In the genomic region with DNA sequence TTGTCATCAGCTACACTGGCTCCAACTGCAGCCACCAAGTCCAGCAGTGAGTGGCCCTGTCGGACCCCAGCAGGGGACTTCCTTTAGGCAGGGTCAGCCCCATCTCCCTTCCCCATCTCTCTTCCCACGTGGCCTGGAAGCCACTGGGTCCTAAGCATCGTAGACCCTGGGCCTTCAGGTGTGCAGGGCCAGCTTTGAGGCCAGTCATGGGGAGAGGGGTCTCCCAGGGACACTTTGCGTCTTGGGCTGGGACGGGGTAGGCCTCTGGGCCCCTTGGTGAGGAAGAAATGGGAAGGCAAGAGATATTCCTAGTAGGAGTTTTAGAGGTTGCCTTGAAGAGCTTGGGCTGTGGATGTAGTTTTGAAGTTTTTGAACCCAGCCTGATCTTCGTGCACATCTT, we compare ENCODE assay signal across 1 cellular context.
TF ChIP-seq lines count a peak whose summit lies in the region.

No MANE protein-coding gene starts in this region.

TF ChIP-seq in K562, 482 proteins besides CTCF, POLR2A, EP300 and RAD21:
- no peak for TF ChIP-seq SIN3A (IDR thresholded peaks at IDR 0.05; ENCODE audit: borderline replicate concordance in 2 of 2, control insufficient read depth in 1 of 2, low read depth in 2 of 2, low read length in 2 of 2)
- TF ChIP-seq RBFOX2 (IDR thresholded peaks at IDR 0.05; ENCODE audit: low read depth, low read length): 0 out of 2 replicates have a peak, but pooled peaks have one; percentile 33
- peak; percentile 18; the same call in 1 of the 2 replicates for TF ChIP-seq POLR2G (IDR thresholded peaks at IDR 0.05; ENCODE audit: low read depth, low read length)
- TF ChIP-seq, protein P1, sequence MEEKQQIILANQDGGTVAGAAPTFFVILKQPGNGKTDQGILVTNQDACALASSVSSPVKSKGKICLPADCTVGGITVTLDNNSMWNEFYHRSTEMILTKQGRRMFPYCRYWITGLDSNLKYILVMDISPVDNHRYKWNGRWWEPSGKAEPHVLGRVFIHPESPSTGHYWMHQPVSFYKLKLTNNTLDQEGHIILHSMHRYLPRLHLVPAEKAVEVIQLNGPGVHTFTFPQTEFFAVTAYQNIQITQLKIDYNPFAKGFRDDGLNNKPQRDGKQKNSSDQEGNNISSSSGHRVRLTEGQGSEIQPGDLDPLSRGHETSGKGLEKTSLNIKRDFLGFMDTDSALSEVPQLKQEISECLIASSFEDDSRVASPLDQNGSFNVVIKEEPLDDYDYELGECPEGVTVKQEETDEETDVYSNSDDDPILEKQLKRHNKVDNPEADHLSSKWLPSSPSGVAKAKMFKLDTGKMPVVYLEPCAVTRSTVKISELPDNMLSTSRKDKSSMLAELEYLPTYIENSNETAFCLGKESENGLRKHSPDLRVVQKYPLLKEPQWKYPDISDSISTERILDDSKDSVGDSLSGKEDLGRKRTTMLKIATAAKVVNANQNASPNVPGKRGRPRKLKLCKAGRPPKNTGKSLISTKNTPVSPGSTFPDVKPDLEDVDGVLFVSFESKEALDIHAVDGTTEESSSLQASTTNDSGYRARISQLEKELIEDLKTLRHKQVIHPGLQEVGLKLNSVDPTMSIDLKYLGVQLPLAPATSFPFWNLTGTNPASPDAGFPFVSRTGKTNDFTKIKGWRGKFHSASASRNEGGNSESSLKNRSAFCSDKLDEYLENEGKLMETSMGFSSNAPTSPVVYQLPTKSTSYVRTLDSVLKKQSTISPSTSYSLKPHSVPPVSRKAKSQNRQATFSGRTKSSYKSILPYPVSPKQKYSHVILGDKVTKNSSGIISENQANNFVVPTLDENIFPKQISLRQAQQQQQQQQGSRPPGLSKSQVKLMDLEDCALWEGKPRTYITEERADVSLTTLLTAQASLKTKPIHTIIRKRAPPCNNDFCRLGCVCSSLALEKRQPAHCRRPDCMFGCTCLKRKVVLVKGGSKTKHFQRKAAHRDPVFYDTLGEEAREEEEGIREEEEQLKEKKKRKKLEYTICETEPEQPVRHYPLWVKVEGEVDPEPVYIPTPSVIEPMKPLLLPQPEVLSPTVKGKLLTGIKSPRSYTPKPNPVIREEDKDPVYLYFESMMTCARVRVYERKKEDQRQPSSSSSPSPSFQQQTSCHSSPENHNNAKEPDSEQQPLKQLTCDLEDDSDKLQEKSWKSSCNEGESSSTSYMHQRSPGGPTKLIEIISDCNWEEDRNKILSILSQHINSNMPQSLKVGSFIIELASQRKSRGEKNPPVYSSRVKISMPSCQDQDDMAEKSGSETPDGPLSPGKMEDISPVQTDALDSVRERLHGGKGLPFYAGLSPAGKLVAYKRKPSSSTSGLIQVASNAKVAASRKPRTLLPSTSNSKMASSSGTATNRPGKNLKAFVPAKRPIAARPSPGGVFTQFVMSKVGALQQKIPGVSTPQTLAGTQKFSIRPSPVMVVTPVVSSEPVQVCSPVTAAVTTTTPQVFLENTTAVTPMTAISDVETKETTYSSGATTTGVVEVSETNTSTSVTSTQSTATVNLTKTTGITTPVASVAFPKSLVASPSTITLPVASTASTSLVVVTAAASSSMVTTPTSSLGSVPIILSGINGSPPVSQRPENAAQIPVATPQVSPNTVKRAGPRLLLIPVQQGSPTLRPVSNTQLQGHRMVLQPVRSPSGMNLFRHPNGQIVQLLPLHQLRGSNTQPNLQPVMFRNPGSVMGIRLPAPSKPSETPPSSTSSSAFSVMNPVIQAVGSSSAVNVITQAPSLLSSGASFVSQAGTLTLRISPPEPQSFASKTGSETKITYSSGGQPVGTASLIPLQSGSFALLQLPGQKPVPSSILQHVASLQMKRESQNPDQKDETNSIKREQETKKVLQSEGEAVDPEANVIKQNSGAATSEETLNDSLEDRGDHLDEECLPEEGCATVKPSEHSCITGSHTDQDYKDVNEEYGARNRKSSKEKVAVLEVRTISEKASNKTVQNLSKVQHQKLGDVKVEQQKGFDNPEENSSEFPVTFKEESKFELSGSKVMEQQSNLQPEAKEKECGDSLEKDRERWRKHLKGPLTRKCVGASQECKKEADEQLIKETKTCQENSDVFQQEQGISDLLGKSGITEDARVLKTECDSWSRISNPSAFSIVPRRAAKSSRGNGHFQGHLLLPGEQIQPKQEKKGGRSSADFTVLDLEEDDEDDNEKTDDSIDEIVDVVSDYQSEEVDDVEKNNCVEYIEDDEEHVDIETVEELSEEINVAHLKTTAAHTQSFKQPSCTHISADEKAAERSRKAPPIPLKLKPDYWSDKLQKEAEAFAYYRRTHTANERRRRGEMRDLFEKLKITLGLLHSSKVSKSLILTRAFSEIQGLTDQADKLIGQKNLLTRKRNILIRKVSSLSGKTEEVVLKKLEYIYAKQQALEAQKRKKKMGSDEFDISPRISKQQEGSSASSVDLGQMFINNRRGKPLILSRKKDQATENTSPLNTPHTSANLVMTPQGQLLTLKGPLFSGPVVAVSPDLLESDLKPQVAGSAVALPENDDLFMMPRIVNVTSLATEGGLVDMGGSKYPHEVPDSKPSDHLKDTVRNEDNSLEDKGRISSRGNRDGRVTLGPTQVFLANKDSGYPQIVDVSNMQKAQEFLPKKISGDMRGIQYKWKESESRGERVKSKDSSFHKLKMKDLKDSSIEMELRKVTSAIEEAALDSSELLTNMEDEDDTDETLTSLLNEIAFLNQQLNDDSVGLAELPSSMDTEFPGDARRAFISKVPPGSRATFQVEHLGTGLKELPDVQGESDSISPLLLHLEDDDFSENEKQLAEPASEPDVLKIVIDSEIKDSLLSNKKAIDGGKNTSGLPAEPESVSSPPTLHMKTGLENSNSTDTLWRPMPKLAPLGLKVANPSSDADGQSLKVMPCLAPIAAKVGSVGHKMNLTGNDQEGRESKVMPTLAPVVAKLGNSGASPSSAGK (IDR thresholded peaks at IDR 0.05): no peak
- TF ChIP-seq RBM39 (optimal IDR thresholded peaks at IDR 0.05; ENCODE audit: low read depth, low read length): no peak
- no peak for TF ChIP-seq SNRNP70 (optimal IDR thresholded peaks at IDR 0.05; ENCODE audit: low read depth, low read length)
- TF ChIP-seq, protein P2, sequence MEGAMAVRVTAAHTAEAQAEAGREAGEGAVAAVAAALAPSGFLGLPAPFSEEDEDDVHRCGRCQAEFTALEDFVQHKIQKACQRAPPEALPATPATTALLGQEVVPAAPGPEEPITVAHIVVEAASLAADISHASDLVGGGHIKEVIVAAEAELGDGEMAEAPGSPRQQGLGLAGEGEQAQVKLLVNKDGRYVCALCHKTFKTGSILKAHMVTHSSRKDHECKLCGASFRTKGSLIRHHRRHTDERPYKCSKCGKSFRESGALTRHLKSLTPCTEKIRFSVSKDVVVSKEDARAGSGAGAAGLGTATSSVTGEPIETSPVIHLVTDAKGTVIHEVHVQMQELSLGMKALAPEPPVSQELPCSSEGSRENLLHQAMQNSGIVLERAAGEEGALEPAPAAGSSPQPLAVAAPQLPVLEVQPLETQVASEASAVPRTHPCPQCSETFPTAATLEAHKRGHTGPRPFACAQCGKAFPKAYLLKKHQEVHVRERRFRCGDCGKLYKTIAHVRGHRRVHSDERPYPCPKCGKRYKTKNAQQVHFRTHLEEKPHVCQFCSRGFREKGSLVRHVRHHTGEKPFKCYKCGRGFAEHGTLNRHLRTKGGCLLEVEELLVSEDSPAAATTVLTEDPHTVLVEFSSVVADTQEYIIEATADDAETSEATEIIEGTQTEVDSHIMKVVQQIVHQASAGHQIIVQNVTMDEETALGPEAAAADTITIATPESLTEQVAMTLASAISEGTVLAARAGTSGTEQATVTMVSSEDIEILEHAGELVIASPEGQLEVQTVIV (CRISPR knock-in tag; IDR thresholded peaks at IDR 0.05; ENCODE audit: borderline replicate concordance): no peak
- TF ChIP-seq SUPT5H (IDR thresholded peaks at IDR 0.05): peak; percentile 6; the same call in 1 of the 2 replicates
- no peak for TF ChIP-seq MEF2A (IDR thresholded peaks at IDR 0.05; ENCODE audit: control insufficient read depth, low read depth, low read length)
- no peak for TF ChIP-seq GABPB1 (CRISPR knock-in tag; IDR thresholded peaks at IDR 0.05)
- no peak for TF ChIP-seq NEUROD1 (IDR thresholded peaks at IDR 0.05; ENCODE audit: borderline replicate concordance, low read depth, low read length, partially characterized antibody)
- TF ChIP-seq HMG20A (CRISPR knock-in tag; conservative IDR thresholded peaks at IDR 0.05): no peak
- no peak for TF ChIP-seq ZFP1 (CRISPR knock-in tag; IDR thresholded peaks at IDR 0.05)
